8 cellular contexts compared by ENCODE assay signal in genomic region chr22:43109921-43110443, GRCh38. TPM values are rescaled to one million over a fixed set of nuclear protein-coding genes. Genes with fewer than 3 reads are reported as not detected.
DNase-seq lines count a peak whose midpoint lies in the region; ATAC-seq, FAIRE-seq and TF ChIP-seq lines count a peak whose summit lies in the region.

No MANE protein-coding gene starts in this region.

- H3K9me3 ChIP-seq in OCI-LY7 (ENCODE audit: low read length) (no peaks in the 10 kb centered on the region), esophagus (ENCODE audit: control insufficient read depth in 2 of 2, insufficient read depth in 1 of 2, low read depth in 1 of 2, low read length in 1 of 2) (no peaks in the 10 kb centered on the region), adrenal gland (replicated peaks in 1 of 3) (no peaks in the 10 kb centered on the region)

- CTCF ChIA-PET in OCI-LY7 (lab: Charles Lee; ENCODE audit: unreplicated experiment), result no interaction called here

- 10 to 15% methylated on average over 32 of the region's 32 CpGs for WGBS in esophagus, 2 donors
- 10 to 17% (median 13%) methylated on average over 17 to 32 of the region's 32 CpGs for WGBS in adrenal gland, 4 donors

- ATAC-seq in GM19467 (IDR thresholded peaks at IDR 0.05; ENCODE audit: unreplicated experiment), result no peak
- no peak for ATAC-seq in GM18505 (IDR thresholded peaks at IDR 0.05; ENCODE audit: unreplicated experiment)

- H2AFZ ChIP-seq in OCI-LY7 (ENCODE audit: low read length), result no peak overlapping the region

- peaks cover 51% of the 10 kb centered on the region for H3K4me1 ChIP-seq in OCI-LY7 (ENCODE audit: insufficient read depth, low read length, poor library complexity, severe bottlenecking)
- H3K4me1 ChIP-seq in esophagus (ENCODE audit: control insufficient read depth in 2 of 2, insufficient read depth in 2 of 2, low read length in 1 of 2), result peaks cover 0 to 4% of the 10 kb centered on the region in 2 donors
- H3K4me1 ChIP-seq in adrenal gland (replicated peaks in 1 of 2), result peaks cover 13 to 18% of the 10 kb centered on the region in 2 donors

- DNase-seq in GM12865 (ENCODE audit: low read depth) (no peak), OCI-LY7 (ENCODE audit: low spot score) (no peak), retina (peak; percentile 77), RCC 7860 (ENCODE audit: low spot score) (no peak), adrenal gland (no peak)

- peaks cover 43% of the 10 kb centered on the region for H3K79me2 ChIP-seq in OCI-LY7 (ENCODE audit: insufficient read depth, low read depth, low read length)

- H3K27ac ChIP-seq in OCI-LY7 (ENCODE audit: low read depth, low read length, poor library complexity, severe bottlenecking) (peak overlapping the region; percentile 96), esophagus (ENCODE audit: low read depth in 2 of 2, low read length in 1 of 2) (no peak overlapping the region), adrenal gland (no peak overlapping the region)

- POLR2A ChIA-PET in OCI-LY7 (lab: Charles Lee), result interaction anchor here (0.6 kb wide), 2 partner anchors 17 to 1160 kb away, joined by 3 to 6 read pairs; no protein-coding TSS in a partner anchor

- intact Hi-C loops in OCI-LY7 (cut with micrococcal nuclease; ENCODE audit: unreplicated experiment) (loop anchor here (2.0 kb wide), 1 partner anchor 21 kb away; the partner anchor contains the start of gene TTLL1), adrenal gland (cut with DNase I) (no loop called here)

- no TSS peak for BruUV-seq in OCI-LY7 (replicated peaks; lab: Mats Ljungman, UMichigan)

- no peak for FAIRE-seq in RCC 7860 (lab: Jason Lieb, UNC)

- no peak for TF ChIP-seq CTCF in GM12865 (IDR thresholded peaks at IDR 0.05; ENCODE audit: insufficient read depth, low read depth, low read length, missing control alignments)
- no peak for TF ChIP-seq CTCF in OCI-LY7 (conservative IDR thresholded peaks at IDR 0.05; ENCODE audit: low read length)
- TF ChIP-seq CTCF in adrenal gland (IDR thresholded peaks at IDR 0.05), result no peak

- H3K27me3 ChIP-seq in esophagus (ENCODE audit: control insufficient read depth in 1 of 2, insufficient read depth in 2 of 2, low read length in 2 of 2), result no peaks in the 10 kb centered on the region
- H3K27me3 ChIP-seq in adrenal gland, result no peaks in the 10 kb centered on the region

- TF ChIP-seq POLR2A in GM18505 (IDR thresholded peaks at IDR 0.05; ENCODE audit: borderline replicate concordance, extremely low read depth, insufficient read depth, insufficient read length) (no peak), adrenal gland (IDR thresholded peaks at IDR 0.05) (no peak)

- H3K4me2 ChIP-seq in OCI-LY7 (ENCODE audit: low read length), result peak overlapping the region; percentile 87

- H3K9me2 ChIP-seq in OCI-LY7 (ENCODE audit: insufficient read depth, low read length), result no peaks in the 10 kb centered on the region

- no peaks in the 10 kb centered on the region for H4K20me1 ChIP-seq in OCI-LY7 (ENCODE audit: insufficient read depth, low read length)

- H3K4me3 ChIP-seq in GM12865 (ENCODE audit: low read depth, low read length), result peak overlapping the region; percentile 52
- peak overlapping the region; percentile 97 for H3K4me3 ChIP-seq in OCI-LY7 (ENCODE audit: low read depth, low read length, poor library complexity, severe bottlenecking)
- peak overlapping the region; percentile 9 to 59 for H3K4me3 ChIP-seq in esophagus (ENCODE audit: low read depth in 1 of 2, low read length in 2 of 2)
- peak overlapping the region in 2 of 4 donors; percentile 59 to 62 for H3K4me3 ChIP-seq in adrenal gland

- H3K36me3 ChIP-seq in OCI-LY7 (ENCODE audit: insufficient read depth, low read length) (peaks cover 36% of the 10 kb centered on the region), esophagus (ENCODE audit: control insufficient read depth in 2 of 2, insufficient read depth in 2 of 2, low read length in 1 of 2) (no peaks in the 10 kb centered on the region), adrenal gland (replicated peaks in 1 of 2) (no peaks in the 10 kb centered on the region)

RNA-seq across cellular contexts. Expression of gene BIK, which starts 0.6 kb away (rescaled TPM):
- 104 and 143 TPM in 2 replicates for total RNA-seq in OCI-LY7 (2014; rRNA removed; shearing (Covaris generic))
- 67.6 and 88.4 TPM in 2 replicates for total RNA-seq in OCI-LY7 (2022)
- polyA plus RNA-seq in esophagus, result 10 to 100 TPM; 11.4 to 18.5 TPM
- total RNA-seq in adrenal gland, result 1 to 10 TPM; 1.7 to 7.4 (median 2.5) TPM
- polyA plus RNA-seq in adrenal gland, result 1 to 10 TPM in 2 of 3 donors, not detected in 1; 3.1 to 3.4 TPM

RNA-seq across cellular contexts. Expression of gene TTLL1, which starts 20.8 kb away (rescaled TPM):
- total RNA-seq in OCI-LY7 (2014; rRNA removed; shearing (Covaris generic)), result 5.5 and 5.8 TPM in 2 replicates
- total RNA-seq in OCI-LY7 (2022) (7.1 and 9.9 TPM in 2 replicates), adrenal gland (10 to 100 TPM in 2 of 8 donors, 1 to 10 TPM in 6; 5.8 to 11.1 (median 8.3) TPM)
- polyA plus RNA-seq in esophagus (1 to 10 TPM; 2.2 to 2.4 TPM), adrenal gland (10 to 100 TPM in 1 of 3 donors, 1 to 10 TPM in 2; 5.0 to 12.9 (median 7.0) TPM)

RNA-seq across cellular contexts. Expression of gene MCAT, which starts 33.2 kb away (rescaled TPM):
- total RNA-seq in OCI-LY7 (2014; rRNA removed; shearing (Covaris generic)), result 28.4 and 30.6 TPM in 2 replicates
- total RNA-seq in OCI-LY7 (2022) (23.1 and 33.2 TPM in 2 replicates), adrenal gland (10 to 100 TPM; 26.4 to 92.9 (median 30.8) TPM)
- polyA plus RNA-seq in esophagus (10 to 100 TPM; 10.2 to 16.6 TPM), adrenal gland (10 to 100 TPM; 16.9 to 28.2 (median 19.5) TPM)

RNA-seq across cellular contexts. Expression of gene TSPO, which starts 41.4 kb away (rescaled TPM):
- total RNA-seq in OCI-LY7 (2014; rRNA removed; shearing (Covaris generic)), result 47.1 and 59.6 TPM in 2 replicates
- 55.5 and 69.9 TPM in 2 replicates for total RNA-seq in OCI-LY7 (2022)
- 100 to 1,000 TPM; 660 to 791 TPM for polyA plus RNA-seq in esophagus
- total RNA-seq in adrenal gland, result 100 to 1,000 TPM; 131 to 881 (median 235) TPM
- polyA plus RNA-seq in adrenal gland, result 100 to 1,000 TPM in 2 of 3 donors, 1 to 10 TPM in 1; 7.8 to 351 (median 182) TPM

Comparison
In these comparisons a context has a peak if more than half of its experiments do, and no peak if none do; other contexts are left out.
1. RNA of gene BIK, which starts 0.6 kb away (total RNA-seq): 67.6 to 143 TPM in OCI-LY7; 1.7 to 7.4 TPM in adrenal gland; every median in the first group is over 4 times any median in the second.